In the genomic region with DNA sequence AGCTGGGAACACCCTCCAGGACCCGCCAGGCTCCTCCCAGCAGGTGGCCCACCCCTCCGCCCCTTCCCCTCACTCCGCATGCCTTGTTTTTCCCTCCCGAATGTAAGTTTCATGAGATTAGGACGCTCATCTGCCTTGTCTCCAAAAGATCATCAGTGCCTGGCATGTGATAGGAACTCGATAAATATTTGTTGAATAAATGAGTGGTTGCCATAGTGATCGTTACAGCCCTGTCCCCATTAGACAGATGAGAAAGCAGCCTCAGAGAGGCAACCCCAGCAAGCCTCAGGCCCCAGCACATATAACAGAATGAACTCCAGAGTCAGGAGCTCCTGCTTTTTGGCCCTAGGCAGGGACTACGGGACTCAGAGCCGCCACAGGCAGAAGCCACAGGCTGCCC, we compare ENCODE assay signal across 9 cellular contexts. TPM values are rescaled to one million over a fixed set of nuclear protein-coding genes. Genes with fewer than 3 reads are reported as not detected.
DNase-seq lines count a peak whose midpoint lies in the region; ATAC-seq, FAIRE-seq and TF ChIP-seq lines count a peak whose summit lies in the region.
"Had no signal": no experiment of that assay in that cellular context is flagged by ENCODE, and none has a peak within 500 bp of the region (broad histone marks: within the 10 kb centered on the region; RNA-seq: fewer than 3 reads in every experiment).

No MANE protein-coding gene starts in this region.

- no peak overlapping the region for H2AFZ ChIP-seq in ACC112 (ENCODE audit: low read length, unreplicated experiment)

- in situ Hi-C loops in ACHN (cut with HindIII; ENCODE audit: low pct_ligation_motif_present, low pct_unique_long_range_greater_than_20kb, low sequenced_read_pairs): no loop called here

- POLR2A ChIA-PET in HEK293 (lab: Yijun Ruan, JAX) (interaction anchor here (1.0 kb wide), 1 partner anchor 9 kb away, joined by 3 read pairs; no protein-coding TSS in a partner anchor), MCF 10A (lab: Yijun Ruan, JAX) (interaction anchor here (0.6 to 2.3 kb wide), 2 partner anchors 42 to 1844 kb away, joined by 3 to 6 read pairs; partner anchors contain the start of gene NCBP3)

- peaks cover 34% of the 10 kb centered on the region for H3K36me3 Mint-ChIP-seq in MCF 10A (ENCODE audit: insufficient read depth, unreplicated experiment)
- no peaks in the 10 kb centered on the region for H3K36me3 Mint-ChIP-seq in naive B cell
- H3K36me3 Mint-ChIP-seq in nephron progenitor cell (ENCODE audit: low read depth): no peaks in the 10 kb centered on the region
- H3K36me3 Mint-ChIP-seq: IgD-negative memory B cell had no signal

- FAIRE-seq in GM12892 (lab: Jason Lieb, UNC): no peak

- H3K4me3 ChIP-seq in ACC112 (ENCODE audit: low read depth, low read length) (no peak overlapping the region), HEK293 (ENCODE audit: low read depth, low read length) (no peak overlapping the region)

- H3K4me3 Mint-ChIP-seq in MCF 10A (ENCODE audit: unreplicated experiment) (no peak overlapping the region), naive B cell (peak overlapping the region in 1 of 8 donors; percentile 67), nephron progenitor cell (no peak overlapping the region)

- H3K9me3 Mint-ChIP-seq in MCF 10A (ENCODE audit: unreplicated experiment) (no peaks in the 10 kb centered on the region), naive B cell (no peaks in the 10 kb centered on the region), nephron progenitor cell (no peaks in the 10 kb centered on the region)
- H3K9me3 Mint-ChIP-seq: IgD-negative memory B cell had no signal

- ATAC-seq in naive B cell (ENCODE audit: low read depth in 2 of 2) (no peak), HG03045 (IDR thresholded peaks at IDR 0.05; ENCODE audit: unreplicated experiment) (no peak)

- H3K9me3 ChIP-seq in HEK293 (ENCODE audit: control insufficient read depth, insufficient read depth, low read depth, low read length): no peaks in the 10 kb centered on the region

- H3K27ac Mint-ChIP-seq in MCF 10A (ENCODE audit: low read depth, unreplicated experiment) (peak overlapping the region; percentile 89), naive B cell (peak overlapping the region; percentile 1 to 95 (median 82)), nephron progenitor cell (no peak overlapping the region)

- CTCF ChIA-PET in HEK293 (lab: Yijun Ruan, JAX): interaction anchor here (0.7 to 3.0 kb wide), 3 partner anchors 18 to 181 kb away, joined by 3 to 16 read pairs (median 3); no protein-coding TSS in a partner anchor
- CTCF ChIA-PET in MCF 10A (lab: Yijun Ruan, JAX): interaction anchor here (0.9 to 1.5 kb wide), 2 partner anchors 22 to 44 kb away, joined by 3 read pairs; no protein-coding TSS in a partner anchor

- H3K36me3 ChIP-seq in ACC112 (ENCODE audit: insufficient read depth, low read length): peaks cover 7% of the 10 kb centered on the region; the same call in 1 of the 2 replicates
- peaks cover 4 to 33% of the 10 kb centered on the region in 2 experiments; a peak in 2 of 3 replicates for H3K36me3 ChIP-seq in HEK293 (ENCODE audit: control insufficient read depth in 2 of 2, insufficient read depth in 1 of 2, low read length in 2 of 2)

- TF ChIP-seq CTCF in HEK293 (tag by site-specific recombination; IDR thresholded peaks at IDR 0.05) (no peak), MCF 10A (IDR thresholded peaks at IDR 0.05; ENCODE audit: unreplicated experiment) (no peak), nephron progenitor cell (IDR thresholded peaks at IDR 0.05) (no peak)

- no peak for TF ChIP-seq POLR2A in GM12892 (IDR thresholded peaks at IDR 0.05; ENCODE audit: low read depth, low read length)

- H3K27me3 Mint-ChIP-seq in MCF 10A (ENCODE audit: insufficient read depth, unreplicated experiment) (no peaks in the 10 kb centered on the region), naive B cell (no peaks in the 10 kb centered on the region), nephron progenitor cell (ENCODE audit: low read depth, poor library complexity) (peaks cover 27% of the 10 kb centered on the region)
- H3K27me3 Mint-ChIP-seq: IgD-negative memory B cell had no signal

- H3K27ac ChIP-seq in ACC112 (ENCODE audit: low read depth, low read length) (peak overlapping the region; percentile 90), HEK293 (ENCODE audit: extremely low read depth, low read depth, low read length) (peak overlapping the region; percentile 90)

- H3K4me1 ChIP-seq in ACC112 (ENCODE audit: control insufficient read depth, insufficient read depth, low read length, unreplicated experiment) (peaks cover 61% of the 10 kb centered on the region), HEK293 (ENCODE audit: control insufficient read depth, insufficient read depth, low read length) (peaks cover 38% of the 10 kb centered on the region)

- H3K27me3 ChIP-seq in ACC112 (ENCODE audit: insufficient read depth, low read length): no peaks in the 10 kb centered on the region

- DNase-seq in MCF 10A (ENCODE audit: unreplicated experiment): no peak
- no peak for DNase-seq in naive B cell
- no peak for DNase-seq in ACHN
- no peak for DNase-seq in GM12892 (ENCODE audit: insufficient read length)
- DNase-seq in nephron progenitor cell: no peak

- peaks cover 10% of the 10 kb centered on the region for H3K79me2 ChIP-seq in ACC112 (ENCODE audit: control insufficient read depth, insufficient read depth, low read length, unreplicated experiment)

- intact Hi-C loops in MCF 10A (cut with micrococcal nuclease): no loop called here

- no TSS peak for BruUV-seq in MCF 10A (replicated peaks; lab: Mats Ljungman, UMichigan)

- H3K4me1 Mint-ChIP-seq in MCF 10A (ENCODE audit: insufficient read depth, unreplicated experiment) (peaks cover 39% of the 10 kb centered on the region), naive B cell (peaks cover 42 to 46% (median 45%) of the 10 kb centered on the region in 3 donors), nephron progenitor cell (peaks cover 58% of the 10 kb centered on the region)

TF ChIP-seq in HEK293, 187 proteins besides CTCF, POLR2A, EP300 and RAD21 (continues in another document):
- TF ChIP-seq ZBTB21 (tag by site-specific recombination; IDR thresholded peaks at IDR 0.05) (no peak), INSM2 (tag by site-specific recombination; IDR thresholded peaks at IDR 0.05) (no peak), GLIS2 (tag by site-specific recombination; IDR thresholded peaks at IDR 0.05) (no peak), KLF1 (tag by site-specific recombination; IDR thresholded peaks at IDR 0.05) (peak; percentile 43), ZNF626 (tag by site-specific recombination; IDR thresholded peaks at IDR 0.05) (no peak), SALL2 (tag by site-specific recombination; IDR thresholded peaks at IDR 0.05; ENCODE audit: borderline replicate concordance) (no peak), ZNF202 (tag by site-specific recombination; IDR thresholded peaks at IDR 0.05; ENCODE audit: borderline replicate concordance) (no peak), ZNF548 (tag by site-specific recombination; IDR thresholded peaks at IDR 0.05) (no peak), ZFP41 (tag by site-specific recombination; IDR thresholded peaks at IDR 0.05; ENCODE audit: borderline replicate concordance) (no peak), YY1 (tag by site-specific recombination; IDR thresholded peaks at IDR 0.05) (no peak), ZNF37A (tag by site-specific recombination; IDR thresholded peaks at IDR 0.05) (no peak)
- TF ChIP-seq, protein P1, sequence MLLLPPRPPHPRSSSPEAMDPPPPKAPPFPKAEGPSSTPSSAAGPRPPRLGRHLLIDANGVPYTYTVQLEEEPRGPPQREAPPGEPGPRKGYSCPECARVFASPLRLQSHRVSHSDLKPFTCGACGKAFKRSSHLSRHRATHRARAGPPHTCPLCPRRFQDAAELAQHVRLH (tag by site-specific recombination; IDR thresholded peaks at IDR 0.05): no peak
- TF ChIP-seq, protein P2, sequence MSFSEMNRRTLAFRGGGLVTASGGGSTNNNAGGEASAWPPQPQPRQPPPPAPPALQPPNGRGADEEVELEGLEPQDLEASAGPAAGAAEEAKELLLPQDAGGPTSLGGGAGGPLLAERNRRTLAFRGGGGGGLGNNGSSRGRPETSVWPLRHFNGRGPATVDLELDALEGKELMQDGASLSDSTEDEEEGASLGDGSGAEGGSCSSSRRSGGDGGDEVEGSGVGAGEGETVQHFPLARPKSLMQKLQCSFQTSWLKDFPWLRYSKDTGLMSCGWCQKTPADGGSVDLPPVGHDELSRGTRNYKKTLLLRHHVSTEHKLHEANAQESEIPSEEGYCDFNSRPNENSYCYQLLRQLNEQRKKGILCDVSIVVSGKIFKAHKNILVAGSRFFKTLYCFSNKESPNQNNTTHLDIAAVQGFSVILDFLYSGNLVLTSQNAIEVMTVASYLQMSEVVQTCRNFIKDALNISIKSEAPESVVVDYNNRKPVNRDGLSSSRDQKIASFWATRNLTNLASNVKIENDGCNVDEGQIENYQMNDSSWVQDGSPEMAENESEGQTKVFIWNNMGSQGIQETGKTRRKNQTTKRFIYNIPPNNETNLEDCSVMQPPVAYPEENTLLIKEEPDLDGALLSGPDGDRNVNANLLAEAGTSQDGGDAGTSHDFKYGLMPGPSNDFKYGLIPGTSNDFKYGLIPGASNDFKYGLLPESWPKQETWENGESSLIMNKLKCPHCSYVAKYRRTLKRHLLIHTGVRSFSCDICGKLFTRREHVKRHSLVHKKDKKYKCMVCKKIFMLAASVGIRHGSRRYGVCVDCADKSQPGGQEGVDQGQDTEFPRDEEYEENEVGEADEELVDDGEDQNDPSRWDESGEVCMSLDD (tag by site-specific recombination; IDR thresholded peaks at IDR 0.05): no peak

RNA-seq across cellular contexts. Expression of gene CAMKK1, which starts 5.0 kb away (rescaled TPM):
- 3.8 and 4.3 TPM in 2 replicates for total RNA-seq in MCF 10A (2022)
- polyA plus RNA-seq in naive B cell (ENCODE audit: low read depth in 6 of 6): 1 to 10 TPM in 4 of 6 donors, under 1 TPM in 2; 0.69 to 1.4 (median 1.1) TPM
- polyA plus RNA-seq in GM12892 (2012; ENCODE audit: missing spikeins): 1.5 TPM

RNA-seq across cellular contexts. Expression of gene P2RX1, which starts 28.5 kb away (rescaled TPM):
- not detected in 2 replicates for total RNA-seq in MCF 10A (2022)
- 10 to 100 TPM in 5 of 6 donors, 1 to 10 TPM in 1; 2.3 to 20.2 (median 15.1) TPM for polyA plus RNA-seq in naive B cell (ENCODE audit: low read depth in 6 of 6)
- polyA plus RNA-seq in GM12892 (2012; ENCODE audit: missing spikeins): 0.87 TPM

RNA-seq across cellular contexts. Expression of gene NCBP3, which starts 41.8 kb away (rescaled TPM):
- total RNA-seq in MCF 10A (2022): 47.1 and 52.5 TPM in 2 replicates
- polyA plus RNA-seq in naive B cell (ENCODE audit: low read depth in 6 of 6): 10 to 100 TPM in 5 of 6 donors, 1 to 10 TPM in 1; 9.4 to 34.1 (median 13.2) TPM
- 21.0 TPM for polyA plus RNA-seq in GM12892 (2012; ENCODE audit: missing spikeins)
